25 cellular contexts compared by ENCODE assay signal in the genomic region with DNA sequence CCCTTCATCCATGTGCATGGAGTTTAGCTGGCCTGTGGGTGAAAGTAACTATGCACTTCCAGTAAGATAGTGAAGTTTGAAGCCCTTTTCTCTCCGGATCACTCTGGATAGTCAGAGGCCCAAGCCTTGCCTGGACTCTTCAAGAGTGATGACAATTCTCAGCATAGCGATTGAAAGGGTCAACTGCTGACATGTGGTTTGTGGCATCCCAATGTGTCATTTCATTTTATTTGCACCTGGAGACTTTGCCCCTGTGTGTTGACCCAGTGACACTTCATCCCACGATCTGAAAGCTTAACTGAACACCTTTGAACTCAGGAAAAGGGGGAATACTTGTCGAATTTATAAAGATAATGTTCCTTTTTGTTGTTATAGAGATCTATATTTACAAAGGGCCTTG.
"Had no signal": no experiment of that assay in that cellular context is flagged by ENCODE, and none has a peak within 500 bp of the region (broad histone marks: within the 10 kb centered on the region; RNA-seq: fewer than 3 reads in every experiment).

No MANE protein-coding gene starts in this region.

- H3K27ac ChIP-seq: coronary artery, esophagus muscularis mucosa, foreskin keratinocyte, gastroesophageal sphincter, heart left ventricle, neural progenitor cell, parathyroid adenoma, prostate gland, right atrium auricular region, testis, tibial artery had no signal

- H3K4me1 ChIP-seq: foreskin keratinocyte, gastroesophageal sphincter, neural progenitor cell, parathyroid adenoma, prostate gland, right atrium auricular region, testis had no signal

- H3K4me2 ChIP-seq: neural progenitor cell had no signal

- H3K79me2 ChIP-seq: parathyroid adenoma had no signal

- H2AFZ ChIP-seq: neural progenitor cell, parathyroid adenoma had no signal

- ATAC-seq: foreskin keratinocyte; gastroesophageal sphincter; heart left ventricle; left lobe of liver; naive thymus-derived CD4-positive, alpha-beta T cell; sciatic nerve; stimulated activated effector memory CD8-positive, alpha-beta T cell treated with anti-CD3 and anti-CD28 coated beads, Interleukin-12 subunit alpha, Interleukin-12 subunit beta, amount 100 ng/mL, for 72 hours; stimulated activated naive CD8-positive, alpha-beta T cell treated with anti-CD3 and anti-CD28 coated beads, Interleukin-15, Interleukin-2, amounts not matched to agents 100 U/mL and 50 U/mL, for 24 hours had no signal

- FAIRE-seq: endothelial cell of umbilical vein, keratinocyte had no signal

- H3K27me3 ChIP-seq: esophagus muscularis mucosa, foreskin keratinocyte, gastroesophageal sphincter, heart left ventricle, neural progenitor cell, right atrium auricular region, testis, tibial artery had no signal

- H3K4me3 ChIP-seq: coronary artery, esophagus muscularis mucosa, gastroesophageal sphincter, heart left ventricle, lung, neural progenitor cell, prostate gland, right atrium auricular region, testis, tibial artery had no signal

- DNase-seq: dermis blood vessel endothelial cell; effector memory CD4-positive, alpha-beta T cell; foreskin keratinocyte; heart left ventricle; hippocampal formation; naive thymus-derived CD4-positive, alpha-beta T cell; stimulated activated CD4-positive, alpha-beta T cell treated with anti-CD3 and anti-CD28 coated beads, Interleukin-2, amount 100 ng/mL, for 24 hours; stimulated activated CD4-positive, alpha-beta T cell treated with anti-CD3 and anti-CD28 coated beads, Interleukin-4, amount 100 ng/mL, for 24 hours; stimulated activated naive CD8-positive, alpha-beta T cell treated with anti-CD3 and anti-CD28 coated beads, Interleukin-15, Interleukin-2, amounts not matched to agents 100 U/mL and 50 U/mL, for 24 hours; substantia nigra; testis; tibial artery had no signal

- H3K9ac ChIP-seq: neural progenitor cell, parathyroid adenoma had no signal

- H3K9me3 ChIP-seq: prostate gland, right atrium auricular region, testis, tibial artery had no signal

- H3K36me3 ChIP-seq: esophagus muscularis mucosa, gastroesophageal sphincter, heart left ventricle, neural progenitor cell, prostate gland, right atrium auricular region, tibial artery had no signal
